8 cellular contexts compared by ENCODE assay signal in the genomic region with DNA sequence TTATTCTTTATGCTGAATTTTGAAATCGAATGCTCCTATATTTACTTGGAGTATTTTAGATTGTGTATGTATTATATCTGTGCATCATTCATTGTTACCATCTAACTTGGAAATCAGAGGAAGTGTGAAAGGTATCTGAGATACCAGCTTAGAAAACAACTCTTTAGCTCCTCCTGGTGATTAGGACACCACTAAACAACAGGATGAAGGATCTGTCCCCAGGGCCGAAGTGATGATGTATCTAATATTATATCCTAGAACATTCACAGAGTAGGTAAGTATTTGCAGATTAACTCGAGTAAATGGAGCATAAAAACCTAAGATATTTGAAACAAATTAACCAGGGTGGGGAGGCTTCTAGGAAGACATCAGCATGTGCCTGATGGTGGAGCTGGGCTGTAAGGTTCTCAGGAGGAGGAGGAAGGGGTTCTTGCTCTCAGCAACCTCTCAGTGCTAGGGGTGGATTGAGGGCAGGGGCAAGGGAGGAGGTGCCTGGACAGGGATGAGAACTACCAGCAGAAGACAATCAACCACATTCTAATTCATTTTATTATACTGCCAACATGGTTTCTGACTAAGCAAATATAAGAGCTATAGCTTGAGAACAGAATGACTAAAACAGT. TPM values are rescaled to one million over a fixed set of nuclear protein-coding genes. Genes with fewer than 3 reads are reported as not detected.
DNase-seq lines count a peak whose midpoint lies in the region; ATAC-seq and TF ChIP-seq lines count a peak whose summit lies in the region.

No MANE protein-coding gene starts in this region.

- H3K27ac Mint-ChIP-seq in naive thymus-derived CD4-positive, alpha-beta T cell, result peak overlapping the region in 6 of 9 donors; percentile 4 to 93 (median 44)
- H3K27ac Mint-ChIP-seq in WTC11, result no peak overlapping the region

- no peak for DNase-seq in AG09319 (ENCODE audit: extremely low read depth, low read depth)
- no peak for DNase-seq in GM06990 (ENCODE audit: extremely low read depth, insufficient read length)
- peak; percentile 18 for DNase-seq in NCI-H526 treated with DMSO at 0.1 percent for 48 hours (lab: John Stamatoyannopoulos, UW)
- peak; percentile 67 to 76 for DNase-seq in cardiac fibroblast (ENCODE audit: low read depth in 2 of 2)
- DNase-seq in naive thymus-derived CD4-positive, alpha-beta T cell, result peak in 6 of 9 donors; percentile 24 to 48 (median 37)
- no peak for DNase-seq in WTC11 (ENCODE audit: low spot score)

- peak; percentile 55 for TF ChIP-seq CTCF in AG09319 (IDR thresholded peaks at IDR 0.05; ENCODE audit: low read depth, low read length)
- peak; percentile 66 for TF ChIP-seq CTCF in GM06990 (IDR thresholded peaks at IDR 0.05; ENCODE audit: insufficient read depth, low read length, poor library complexity, severe bottlenecking)
- no peak for TF ChIP-seq CTCF in cardiac fibroblast (IDR thresholded peaks at IDR 0.05; ENCODE audit: low read depth, low read length)
- TF ChIP-seq CTCF in WTC11 (IDR thresholded peaks at IDR 0.05), result no peak

- no peak overlapping the region for H3K27ac ChIP-seq in naive thymus-derived CD4-positive, alpha-beta T cell (ENCODE audit: low read depth, low read length)

- CTCF ChIA-PET in naive thymus-derived CD4-positive, alpha-beta T cell (lab: Charles Lee), result interaction anchor here (0.6 to 5.7 kb wide), 18 partner anchors 19 to 1303 kb away, joined by 3 to 73 read pairs (median 4); partner anchors contain the start of gene AUH
- CTCF ChIA-PET in WTC11 (lab: Charles Lee), result interaction anchor here (0.7 to 6.8 kb wide), 12 partner anchors 10 to 535 kb away, joined by 3 to 69 read pairs (median 4); no protein-coding TSS in a partner anchor

- H3K4me3 ChIP-seq in GM06990 (replicated peaks; ENCODE audit: low read depth, low read length) (no peak overlapping the region), cardiac fibroblast (replicated peaks in 1 of 2; ENCODE audit: low read depth in 2 of 2, low read length in 2 of 2) (no peak overlapping the region)
- H3K4me3 ChIP-seq in naive thymus-derived CD4-positive, alpha-beta T cell (ENCODE audit: low read length), result no peak overlapping the region

- peaks cover 0 to 3% (median 0%) of the 10 kb centered on the region in 11 donors for H3K9me3 Mint-ChIP-seq in naive thymus-derived CD4-positive, alpha-beta T cell
- no peaks in the 10 kb centered on the region for H3K9me3 Mint-ChIP-seq in WTC11

- peaks cover 22 to 42% (median 37%) of the 10 kb centered on the region in 7 donors for H3K4me1 Mint-ChIP-seq in naive thymus-derived CD4-positive, alpha-beta T cell
- peaks cover 23% of the 10 kb centered on the region for H3K4me1 Mint-ChIP-seq in WTC11

- peaks cover 0 to 10% (median 6%) of the 10 kb centered on the region in 5 donors for H3K27me3 Mint-ChIP-seq in naive thymus-derived CD4-positive, alpha-beta T cell
- H3K27me3 Mint-ChIP-seq in WTC11 (ENCODE audit: low read depth), result peaks cover 40% of the 10 kb centered on the region

- peaks cover 19 to 20% of the 10 kb centered on the region in 2 donors for H3K4me1 ChIP-seq in naive thymus-derived CD4-positive, alpha-beta T cell (ENCODE audit: control insufficient read depth in 2 of 2, insufficient read depth in 2 of 2, low read length in 2 of 2)

- intact Hi-C loops in naive thymus-derived CD4-positive, alpha-beta T cell (cut with micrococcal nuclease), result loop anchor here (1.0 to 5.0 kb wide), 8 partner anchors 232 to 511 kb away; no protein-coding TSS in a partner anchor

- H3K36me3 Mint-ChIP-seq in naive thymus-derived CD4-positive, alpha-beta T cell, result no peaks in the 10 kb centered on the region
- no peaks in the 10 kb centered on the region for H3K36me3 Mint-ChIP-seq in WTC11

- ATAC-seq in naive thymus-derived CD4-positive, alpha-beta T cell, result no peak
- no peak for ATAC-seq in WTC11
- no peak for ATAC-seq in GM18868 (IDR thresholded peaks at IDR 0.05; ENCODE audit: unreplicated experiment)
- ATAC-seq in HG03439 (IDR thresholded peaks at IDR 0.05; ENCODE audit: unreplicated experiment), result no peak

- POLR2A ChIA-PET in naive thymus-derived CD4-positive, alpha-beta T cell (lab: Charles Lee), result interaction anchor here (0.7 to 2.3 kb wide), 4 partner anchors 65 to 389 kb away, joined by 3 to 5 read pairs (median 3); partner anchors contain the start of gene AUH
- POLR2A ChIA-PET in WTC11 (lab: Charles Lee), result no interaction called here

- no peaks in the 10 kb centered on the region for H3K9me3 ChIP-seq in naive thymus-derived CD4-positive, alpha-beta T cell (ENCODE audit: control insufficient read depth in 2 of 3, low read length in 3 of 3)

- peaks cover 2% of the 10 kb centered on the region for H3K27me3 ChIP-seq in GM06990 (replicated peaks; ENCODE audit: control insufficient read depth, insufficient read depth, low read length)
- no peaks in the 10 kb centered on the region for H3K27me3 ChIP-seq in naive thymus-derived CD4-positive, alpha-beta T cell (ENCODE audit: control insufficient read depth in 2 of 2, insufficient read depth in 2 of 2, low read length in 2 of 2)

- H3K36me3 ChIP-seq in GM06990 (ENCODE audit: control insufficient read depth, insufficient read depth, low read length), result no peaks in the 10 kb centered on the region
- no peaks in the 10 kb centered on the region for H3K36me3 ChIP-seq in naive thymus-derived CD4-positive, alpha-beta T cell (ENCODE audit: control insufficient read depth in 2 of 3, insufficient read depth in 3 of 3, low read length in 3 of 3)

- H3K4me3 Mint-ChIP-seq in naive thymus-derived CD4-positive, alpha-beta T cell, result peak overlapping the region in 7 of 10 donors; percentile 20 to 96 (median 83)
- H3K4me3 Mint-ChIP-seq in WTC11, result no peak overlapping the region

TF ChIP-seq in WTC11, 78 proteins besides CTCF, POLR2A, EP300 and RAD21 (continues in another document):
- TF ChIP-seq, protein P1, sequence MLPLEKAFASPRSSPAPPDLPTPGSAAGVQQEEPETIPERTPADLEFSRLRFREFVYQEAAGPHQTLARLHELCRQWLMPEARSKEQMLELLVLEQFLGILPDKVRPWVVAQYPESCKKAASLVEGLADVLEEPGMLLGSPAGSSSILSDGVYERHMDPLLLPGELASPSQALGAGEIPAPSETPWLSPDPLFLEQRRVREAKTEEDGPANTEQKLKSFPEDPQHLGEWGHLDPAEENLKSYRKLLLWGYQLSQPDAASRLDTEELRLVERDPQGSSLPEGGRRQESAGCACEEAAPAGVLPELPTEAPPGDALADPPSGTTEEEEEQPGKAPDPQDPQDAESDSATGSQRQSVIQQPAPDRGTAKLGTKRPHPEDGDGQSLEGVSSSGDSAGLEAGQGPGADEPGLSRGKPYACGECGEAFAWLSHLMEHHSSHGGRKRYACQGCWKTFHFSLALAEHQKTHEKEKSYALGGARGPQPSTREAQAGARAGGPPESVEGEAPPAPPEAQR (CRISPR knock-in tag; IDR thresholded peaks at IDR 0.05), result no peak
- TF ChIP-seq ZNF138 (CRISPR knock-in tag; conservative IDR thresholded peaks at IDR 0.05) (no peak), E2F4 (CRISPR knock-in tag; IDR thresholded peaks at IDR 0.05; ENCODE audit: borderline replicate concordance, low read depth) (no peak), ZNF219 (CRISPR knock-in tag; IDR thresholded peaks at IDR 0.05; ENCODE audit: borderline replicate concordance) (no peak), NR3C1 (CRISPR knock-in tag; conservative IDR thresholded peaks at IDR 0.05; ENCODE audit: low read depth) (no peak), USF2 (CRISPR knock-in tag; IDR thresholded peaks at IDR 0.05) (no peak), SMAD3 (CRISPR knock-in tag; IDR thresholded peaks at IDR 0.05; ENCODE audit: borderline replicate concordance) (no peak), ZNF232 (CRISPR knock-in tag; IDR thresholded peaks at IDR 0.05) (no peak), ZNF263 (CRISPR knock-in tag; IDR thresholded peaks at IDR 0.05; ENCODE audit: low read depth) (no peak), GABPB1 (CRISPR knock-in tag; IDR thresholded peaks at IDR 0.05) (no peak), TP53 (CRISPR knock-in tag; IDR thresholded peaks at IDR 0.05) (no peak), SP1 (CRISPR knock-in tag; conservative IDR thresholded peaks at IDR 0.05) (no peak)
- TF ChIP-seq, protein P2, sequence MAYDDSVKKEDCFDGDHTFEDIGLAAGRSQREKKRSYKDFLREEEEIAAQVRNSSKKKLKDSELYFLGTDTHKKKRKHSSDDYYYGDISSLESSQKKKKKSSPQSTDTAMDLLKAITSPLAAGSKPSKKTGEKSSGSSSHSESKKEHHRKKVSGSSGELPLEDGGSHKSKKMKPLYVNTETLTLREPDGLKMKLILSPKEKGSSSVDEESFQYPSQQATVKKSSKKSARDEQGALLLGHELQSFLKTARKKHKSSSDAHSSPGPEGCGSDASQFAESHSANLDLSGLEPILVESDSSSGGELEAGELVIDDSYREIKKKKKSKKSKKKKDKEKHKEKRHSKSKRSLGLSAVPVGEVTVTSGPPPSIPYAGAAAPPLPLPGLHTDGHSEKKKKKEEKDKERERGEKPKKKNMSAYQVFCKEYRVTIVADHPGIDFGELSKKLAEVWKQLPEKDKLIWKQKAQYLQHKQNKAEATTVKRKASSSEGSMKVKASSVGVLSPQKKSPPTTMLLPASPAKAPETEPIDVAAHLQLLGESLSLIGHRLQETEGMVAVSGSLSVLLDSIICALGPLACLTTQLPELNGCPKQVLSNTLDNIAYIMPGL (CRISPR knock-in tag; IDR thresholded peaks at IDR 0.05), result no peak

RNA-seq across cellular contexts. Expression of gene NFIL3, which starts 2.6 kb away (rescaled TPM):
- total RNA-seq in naive thymus-derived CD4-positive, alpha-beta T cell, result 10 to 100 TPM in 3 of 5 experiments, 1 to 10 TPM in 2; 3.1 to 81.1 (median 32.5) TPM
- 1 to 10 TPM in 1 of 2 donors, under 1 TPM in 1; 0.33 to 1.3 TPM for polyA plus RNA-seq in naive thymus-derived CD4-positive, alpha-beta T cell
- total RNA-seq in WTC11 (2021), result 11.8 to 13.5 TPM (median 13.0 TPM) in 3 replicates

Comparison
In these comparisons a context has a peak if more than half of its experiments do, and no peak if none do; other contexts are left out.
1. DNase-seq: peak in NCI-H526 treated with DMSO at 0.1 percent for 48 hours (single experiment), cardiac fibroblast (2 of 2) and naive thymus-derived CD4-positive, alpha-beta T cell (6 of 9); none in AG09319 (single experiment), GM06990 (single experiment) and WTC11 (single experiment).
2. CTCF ChIP-seq: peak in AG09319 (single experiment) and GM06990 (single experiment); none in cardiac fibroblast (single experiment) and WTC11 (single experiment).